8 cellular contexts compared by ENCODE assay signal in the genomic region with DNA sequence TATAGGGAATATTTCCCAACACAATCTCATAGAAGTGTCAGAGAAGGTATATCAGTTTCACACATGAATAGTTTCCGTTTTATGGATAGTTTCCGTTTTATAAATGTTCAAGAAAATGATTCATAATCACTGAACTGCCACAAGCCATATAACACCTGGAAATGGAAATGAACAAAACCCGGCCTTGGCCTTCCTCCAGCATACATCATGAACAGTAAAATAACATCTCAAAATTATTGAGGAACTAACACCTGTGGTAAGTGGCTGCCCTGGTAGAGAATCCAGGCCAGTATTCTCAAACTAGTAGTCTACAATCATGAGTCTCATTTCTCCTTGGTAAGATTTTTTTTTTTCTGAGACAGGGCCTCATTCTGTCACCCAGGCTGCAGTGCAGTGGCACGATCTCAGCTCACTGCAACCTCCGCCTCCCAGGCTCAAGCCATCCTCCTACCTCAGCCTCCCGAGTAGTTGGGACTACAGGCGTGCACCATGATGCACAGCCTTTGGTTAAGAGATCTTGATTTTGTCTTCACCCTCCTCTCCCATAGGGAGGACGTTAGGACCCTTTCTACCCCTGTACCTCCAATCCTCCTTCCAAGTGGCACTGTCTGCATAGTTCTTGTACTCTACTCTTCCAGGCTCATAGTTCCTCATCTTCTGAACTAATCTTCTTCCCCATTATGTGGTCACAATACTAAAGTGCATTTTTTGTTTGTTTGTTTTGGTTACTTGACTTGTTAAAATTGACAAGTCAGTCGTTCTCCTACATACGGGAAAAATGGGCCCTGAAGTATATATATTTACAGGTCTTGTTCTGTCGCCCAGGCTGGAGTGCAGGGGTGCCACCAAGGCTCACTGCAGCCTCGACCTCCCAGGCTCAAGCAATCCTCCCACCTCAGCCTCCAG. TPM values are rescaled to one million over a fixed set of nuclear protein-coding genes. Genes with fewer than 3 reads are reported as not detected.
A peak's percentile ranks its signal among the peaks of the same experiment; 100 is the strongest.
DNase-seq lines count a peak whose midpoint lies in the region; ATAC-seq, FAIRE-seq and TF ChIP-seq lines count a peak whose summit lies in the region.

No MANE protein-coding gene starts in this region.

- TF ChIP-seq POLR2A in GM12892 (IDR thresholded peaks at IDR 0.05; ENCODE audit: low read depth, low read length), result no peak
- no peak for TF ChIP-seq POLR2A in K562 (conservative IDR thresholded peaks at IDR 0.05)

- H4K20me1 ChIP-seq in K562 (replicated peaks; ENCODE audit: control insufficient read depth, insufficient read depth, low read length), result no peaks in the 10 kb centered on the region

- H3K36me3 ChIP-seq in KOPT-K1 (ENCODE audit: insufficient read depth, low read length) (no peaks in the 10 kb centered on the region), K562 (ENCODE audit: control insufficient read depth, insufficient read depth, low read length) (no peaks in the 10 kb centered on the region)

- H3K27me3 Mint-ChIP-seq in natural killer cell (ENCODE audit: low read depth in 2 of 2), result no peaks in the 10 kb centered on the region

- H3K9me3 ChIP-seq in KOPT-K1 (ENCODE audit: insufficient read depth, low read length, poor library complexity, severe bottlenecking) (no peaks in the 10 kb centered on the region), K562 (replicated peaks; ENCODE audit: control insufficient read depth, insufficient read depth, low read depth, low read length) (no peaks in the 10 kb centered on the region)

- TF ChIP-seq EP300 in K562 (IDR thresholded peaks at IDR 0.05; ENCODE audit: low read length), result no peak

- H2AFZ ChIP-seq in K562 (ENCODE audit: low read depth, low read length), result 0 out of 2 replicates have a peak overlapping the region, but pooled peaks have one; percentile 58

- POLR2A ChIA-PET in K562 (lab: Yijun Ruan, JAX), result interaction anchor here (0.6 to 1.1 kb wide), 6 partner anchors 10 to 986 kb away, joined by 3 to 5 read pairs (median 3); a partner anchor contains a TSS

- no peaks in the 10 kb centered on the region for H3K27me3 ChIP-seq in K562 (ENCODE audit: control insufficient read depth in 2 of 2, insufficient read depth in 2 of 2, low read length in 2 of 2)

- H3K36me3 Mint-ChIP-seq in natural killer cell, result no peaks in the 10 kb centered on the region

- TSS peak; percentile 95 for BruUV-seq in K562 (replicated peaks; lab: Mats Ljungman, UMichigan)

- peaks cover 7 to 11% of the 10 kb centered on the region in 2 experiments for H3K4me1 ChIP-seq in K562 (replicated peaks in 1 of 2; ENCODE audit: control insufficient read depth in 2 of 2, insufficient read depth in 2 of 2, low read length in 2 of 2)

- peak overlapping the region; percentile 84 to 98 for H3K9ac ChIP-seq in K562 (ENCODE audit: insufficient read depth in 1 of 2, low read depth in 2 of 2, low read length in 2 of 2)

- peak overlapping the region; percentile 66 for H3K4me3 ChIP-seq in K562

- peak overlapping the region; percentile 85 for H3K27ac ChIP-seq in KOPT-K1 (ENCODE audit: low read depth, low read length, poor library complexity, severe bottlenecking)
- H3K27ac ChIP-seq in K562 (ENCODE audit: extremely low read depth, low read depth, low read length), result peak overlapping the region; percentile 91

- H3K4me3 Mint-ChIP-seq in natural killer cell, result peak overlapping the region; percentile 92

- H3K79me2 ChIP-seq in K562 (ENCODE audit: control insufficient read depth, insufficient read depth, low read length), result no peaks in the 10 kb centered on the region

- CTCF ChIA-PET in K562 (lab: Yijun Ruan, JAX; ENCODE audit: low intra/inter-chr PET ratio), result no interaction called here

- intact Hi-C loops in K562 (cut with micrococcal nuclease), result no loop called here
- intact Hi-C loops in natural killer cell (cut with micrococcal nuclease), result no loop called here

- 49% methylated on average over 10 of the region's 12 CpGs for WGBS in K562 (ENCODE audit: insufficient coverage, low coverage, missing lambda C conversion rate)

- TF ChIP-seq RAD21 in K562 (CRISPR knock-in tag; conservative IDR thresholded peaks at IDR 0.05 in 1 of 2, IDR thresholded peaks at IDR 0.05 in 1 of 2), result no peak

- FAIRE-seq in GM12892 (lab: Jason Lieb, UNC) (peak; percentile 64), K562 (lab: Jason Lieb, UNC) (no peak)

- no peak for DNase-seq in GM12892 (ENCODE audit: insufficient read length)
- DNase-seq in K562 (ENCODE audit: extremely low read depth in 1 of 4, low spot score in 3 of 4), result no peak
- no peak for DNase-seq in natural killer cell
- DNase-seq in COLO829 (ENCODE audit: low spot score), result no peak
- DNase-seq in NCI-H345 treated with DMSO at 0.1 percent for 48 hours (lab: John Stamatoyannopoulos, UW; ENCODE audit: unreplicated experiment), result no peak
- no peak for DNase-seq in GDM1 (lab: John Stamatoyannopoulos, UW)

- peaks cover 22 to 31% of the 10 kb centered on the region in 2 donors for H3K4me1 Mint-ChIP-seq in natural killer cell

- in situ Hi-C loops in K562 (cut with MboI), result no loop called here

- H3K4me2 ChIP-seq in K562 (ENCODE audit: insufficient read depth, low read length), result peak overlapping the region; percentile 87

- no peak for ATAC-seq in K562
- no peak for ATAC-seq in natural killer cell
- no peak for ATAC-seq in GM21515 (IDR thresholded peaks at IDR 0.05; ENCODE audit: unreplicated experiment)

- H3K27ac Mint-ChIP-seq in natural killer cell, result peak overlapping the region; percentile 94 to 96

- TF ChIP-seq CTCF in K562 (IDR thresholded peaks at IDR 0.05 in 2 of 3, conservative IDR thresholded peaks at IDR 0.05 in 1 of 3; ENCODE audit: insufficient read depth in 2 of 3, low read depth in 1 of 3, low read length in 3 of 3) (no peak), natural killer cell (IDR thresholded peaks at IDR 0.05) (no peak)

- H3K9me1 ChIP-seq in K562 (ENCODE audit: control insufficient read depth, insufficient read depth, low read length), result no peaks in the 10 kb centered on the region

- H3K9me3 Mint-ChIP-seq in natural killer cell, result no peaks in the 10 kb centered on the region

TF ChIP-seq in K562, 482 proteins besides CTCF, POLR2A, EP300 and RAD21 (continues in another document):
- TF ChIP-seq, protein P1, sequence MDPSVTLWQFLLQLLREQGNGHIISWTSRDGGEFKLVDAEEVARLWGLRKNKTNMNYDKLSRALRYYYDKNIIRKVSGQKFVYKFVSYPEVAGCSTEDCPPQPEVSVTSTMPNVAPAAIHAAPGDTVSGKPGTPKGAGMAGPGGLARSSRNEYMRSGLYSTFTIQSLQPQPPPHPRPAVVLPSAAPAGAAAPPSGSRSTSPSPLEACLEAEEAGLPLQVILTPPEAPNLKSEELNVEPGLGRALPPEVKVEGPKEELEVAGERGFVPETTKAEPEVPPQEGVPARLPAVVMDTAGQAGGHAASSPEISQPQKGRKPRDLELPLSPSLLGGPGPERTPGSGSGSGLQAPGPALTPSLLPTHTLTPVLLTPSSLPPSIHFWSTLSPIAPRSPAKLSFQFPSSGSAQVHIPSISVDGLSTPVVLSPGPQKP (CRISPR knock-in tag; IDR thresholded peaks at IDR 0.05), result no peak
- TF ChIP-seq ZNF347 (CRISPR knock-in tag; IDR thresholded peaks at IDR 0.05; ENCODE audit: low read depth) (no peak), ETV6 (IDR thresholded peaks at IDR 0.05; ENCODE audit: borderline replicate concordance in 1 of 2, low read depth in 2 of 2, low read length in 1 of 2) (no peak), ETV6 (CRISPR knock-in tag; IDR thresholded peaks at IDR 0.05; ENCODE audit: borderline replicate concordance) (no peak), SNIP1 (IDR thresholded peaks at IDR 0.05; ENCODE audit: low read depth) (no peak), TBP (optimal IDR thresholded peaks at IDR 0.05; ENCODE audit: low read depth, low read length) (no peak), HSF4 (CRISPR knock-in tag; IDR thresholded peaks at IDR 0.05; ENCODE audit: borderline replicate concordance) (no peak), ZNF830 (CRISPR knock-in tag; IDR thresholded peaks at IDR 0.05) (no peak), YY1 (IDR thresholded peaks at IDR 0.05; ENCODE audit: borderline replicate concordance in 1 of 3, control insufficient read depth in 1 of 3, extremely low read depth in 1 of 3, insufficient read depth in 3 of 3, insufficient read length in 1 of 3, insufficient replicate concordance in 2 of 3, low read depth in 1 of 3, low read length in 2 of 3) (no peak), ZSCAN29 (IDR thresholded peaks at IDR 0.05) (no peak), ZNF311 (CRISPR knock-in tag; IDR thresholded peaks at IDR 0.05) (no peak)
- TF ChIP-seq, protein P2, sequence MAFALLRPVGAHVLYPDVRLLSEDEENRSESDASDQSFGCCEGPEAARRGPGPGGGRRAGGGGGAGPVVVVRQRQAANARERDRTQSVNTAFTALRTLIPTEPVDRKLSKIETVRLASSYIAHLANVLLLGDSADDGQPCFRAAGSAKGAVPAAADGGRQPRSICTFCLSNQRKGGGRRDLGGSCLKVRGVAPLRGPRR (CRISPR knock-in tag; IDR thresholded peaks at IDR 0.05), result no peak

RNA-seq across cellular contexts. Expression of a gene that starts 15.0 kb away (rescaled TPM):
- 29.1 TPM for polyA plus RNA-seq in GM12892 (2012; ENCODE audit: missing spikeins)
- total RNA-seq in K562 (2011; cell fraction: chromatin; rRNA removed; ENCODE audit: low replicate concordance), result 0.39 TPM in 1 of 2 replicates, not detected in the other
- total RNA-seq in K562 (2011; cell fraction: nucleolus; rRNA removed), result not detected in 2 replicates
- total RNA-seq in K562 (2011; cell fraction: nucleoplasm; rRNA removed), result 0.23 and 0.44 TPM in 2 replicates
- total RNA-seq in K562 (2014; rRNA removed), result 0.18 and 0.69 TPM in 2 replicates
- 0.54 and 0.55 TPM in 2 replicates for total RNA-seq in K562 (2014; rRNA removed; fragmentation: Illumina TruSeq; extraction: Trizol)
- total RNA-seq in K562 (2015; rRNA removed; fragmentation: Illumina TruSeq; extraction: Trizol), result 0.38 and 0.65 TPM in 2 replicates
- 0.60 and 0.73 TPM in 2 replicates for total RNA-seq in K562 (2021)
- 0.55 and 1.4 TPM in 2 replicates for polyA plus RNA-seq in K562 (2011; rRNA removed)
- polyA plus RNA-seq in K562 (2011; cell fraction: cytosol; rRNA removed), result 0.40 and 0.81 TPM in 2 replicates
- 0.24 and 0.33 TPM in 2 replicates for polyA plus RNA-seq in K562 (2011; cell fraction: nucleus; rRNA removed)
- polyA plus RNA-seq in K562 (2012), result 0.74 and 1.2 TPM in 2 replicates
- 0.55 and 0.74 TPM in 2 replicates for polyA plus RNA-seq in K562 (2014; fragmentation: Illumina TruSeq; extraction: Trizol)
- under 1 TPM; 0.38 to 0.55 TPM for polyA plus RNA-seq in K562 (2014; fragmentation: Nextera tagmentation; extraction: Ambion mirVana)
- polyA plus RNA-seq in K562 (2014; rRNA removed), result 0.49 TPM in 2 replicates
- 0.30 and 0.67 TPM in 2 replicates for polyA minus RNA-seq in K562 (2011; rRNA and poly(A)+ RNA removed)
- not detected in 2 replicates for polyA minus RNA-seq in K562 (2011; cell fraction: cytosol; rRNA and poly(A)+ RNA removed)
- 0.56 TPM in 1 of 2 replicates, not detected in the other for polyA minus RNA-seq in K562 (2011; cell fraction: nucleus; rRNA and poly(A)+ RNA removed)
- 10 to 100 TPM; 25.0 to 47.3 (median 37.2) TPM for total RNA-seq in natural killer cell

Comparison
In these comparisons a context has a peak if more than half of its experiments do, and no peak if none do; other contexts are left out.
1. RNA of a gene that starts 15.0 kb away (total RNA-seq): 25.0 to 47.3 TPM in natural killer cell; 0.18 to 0.73 TPM in K562; every median in the first group is over 10 times any median in the second.